ENCODE assay signal across 1 cellular context in the genomic region with DNA sequence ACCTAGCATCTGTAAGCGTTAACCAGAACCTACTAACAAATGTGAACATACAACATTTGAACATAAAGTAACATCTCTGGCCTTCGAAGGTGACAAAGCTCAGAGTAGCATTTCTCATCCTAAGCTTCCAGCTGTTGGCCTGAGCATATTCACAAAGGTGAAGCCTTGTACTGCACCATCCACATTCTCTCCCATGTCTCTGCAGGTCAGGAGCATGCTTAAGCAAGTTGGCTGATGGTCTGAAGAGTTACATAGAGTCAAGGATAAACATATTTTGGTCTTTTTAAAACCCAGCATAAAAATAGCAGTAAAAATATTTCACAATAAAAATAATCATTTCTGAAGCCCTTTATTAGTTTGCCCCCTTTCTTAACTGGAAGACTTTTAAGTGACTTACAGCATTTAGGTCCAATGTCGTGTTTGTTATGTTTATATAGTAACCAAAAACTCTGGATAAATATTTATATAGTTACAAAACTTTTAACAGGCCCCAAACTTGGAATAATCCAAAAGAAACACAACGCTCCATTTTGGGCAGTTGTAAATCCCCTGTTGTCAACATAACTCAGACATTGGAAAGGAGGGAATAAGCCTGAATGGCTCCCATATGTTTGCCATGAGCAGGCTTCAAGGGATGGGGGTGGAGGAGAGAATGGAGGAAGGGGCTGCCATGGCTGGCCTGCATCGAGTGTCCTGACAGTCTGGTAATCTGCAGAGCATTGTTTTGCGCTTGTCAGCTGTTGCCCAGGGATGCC.
TF ChIP-seq lines count a peak whose summit lies in the region.

No MANE protein-coding gene starts in this region.

TF ChIP-seq in GM23338, 12 proteins besides CTCF, POLR2A, EP300 and RAD21 (continued from another document):
- TF ChIP-seq, protein P1, sequence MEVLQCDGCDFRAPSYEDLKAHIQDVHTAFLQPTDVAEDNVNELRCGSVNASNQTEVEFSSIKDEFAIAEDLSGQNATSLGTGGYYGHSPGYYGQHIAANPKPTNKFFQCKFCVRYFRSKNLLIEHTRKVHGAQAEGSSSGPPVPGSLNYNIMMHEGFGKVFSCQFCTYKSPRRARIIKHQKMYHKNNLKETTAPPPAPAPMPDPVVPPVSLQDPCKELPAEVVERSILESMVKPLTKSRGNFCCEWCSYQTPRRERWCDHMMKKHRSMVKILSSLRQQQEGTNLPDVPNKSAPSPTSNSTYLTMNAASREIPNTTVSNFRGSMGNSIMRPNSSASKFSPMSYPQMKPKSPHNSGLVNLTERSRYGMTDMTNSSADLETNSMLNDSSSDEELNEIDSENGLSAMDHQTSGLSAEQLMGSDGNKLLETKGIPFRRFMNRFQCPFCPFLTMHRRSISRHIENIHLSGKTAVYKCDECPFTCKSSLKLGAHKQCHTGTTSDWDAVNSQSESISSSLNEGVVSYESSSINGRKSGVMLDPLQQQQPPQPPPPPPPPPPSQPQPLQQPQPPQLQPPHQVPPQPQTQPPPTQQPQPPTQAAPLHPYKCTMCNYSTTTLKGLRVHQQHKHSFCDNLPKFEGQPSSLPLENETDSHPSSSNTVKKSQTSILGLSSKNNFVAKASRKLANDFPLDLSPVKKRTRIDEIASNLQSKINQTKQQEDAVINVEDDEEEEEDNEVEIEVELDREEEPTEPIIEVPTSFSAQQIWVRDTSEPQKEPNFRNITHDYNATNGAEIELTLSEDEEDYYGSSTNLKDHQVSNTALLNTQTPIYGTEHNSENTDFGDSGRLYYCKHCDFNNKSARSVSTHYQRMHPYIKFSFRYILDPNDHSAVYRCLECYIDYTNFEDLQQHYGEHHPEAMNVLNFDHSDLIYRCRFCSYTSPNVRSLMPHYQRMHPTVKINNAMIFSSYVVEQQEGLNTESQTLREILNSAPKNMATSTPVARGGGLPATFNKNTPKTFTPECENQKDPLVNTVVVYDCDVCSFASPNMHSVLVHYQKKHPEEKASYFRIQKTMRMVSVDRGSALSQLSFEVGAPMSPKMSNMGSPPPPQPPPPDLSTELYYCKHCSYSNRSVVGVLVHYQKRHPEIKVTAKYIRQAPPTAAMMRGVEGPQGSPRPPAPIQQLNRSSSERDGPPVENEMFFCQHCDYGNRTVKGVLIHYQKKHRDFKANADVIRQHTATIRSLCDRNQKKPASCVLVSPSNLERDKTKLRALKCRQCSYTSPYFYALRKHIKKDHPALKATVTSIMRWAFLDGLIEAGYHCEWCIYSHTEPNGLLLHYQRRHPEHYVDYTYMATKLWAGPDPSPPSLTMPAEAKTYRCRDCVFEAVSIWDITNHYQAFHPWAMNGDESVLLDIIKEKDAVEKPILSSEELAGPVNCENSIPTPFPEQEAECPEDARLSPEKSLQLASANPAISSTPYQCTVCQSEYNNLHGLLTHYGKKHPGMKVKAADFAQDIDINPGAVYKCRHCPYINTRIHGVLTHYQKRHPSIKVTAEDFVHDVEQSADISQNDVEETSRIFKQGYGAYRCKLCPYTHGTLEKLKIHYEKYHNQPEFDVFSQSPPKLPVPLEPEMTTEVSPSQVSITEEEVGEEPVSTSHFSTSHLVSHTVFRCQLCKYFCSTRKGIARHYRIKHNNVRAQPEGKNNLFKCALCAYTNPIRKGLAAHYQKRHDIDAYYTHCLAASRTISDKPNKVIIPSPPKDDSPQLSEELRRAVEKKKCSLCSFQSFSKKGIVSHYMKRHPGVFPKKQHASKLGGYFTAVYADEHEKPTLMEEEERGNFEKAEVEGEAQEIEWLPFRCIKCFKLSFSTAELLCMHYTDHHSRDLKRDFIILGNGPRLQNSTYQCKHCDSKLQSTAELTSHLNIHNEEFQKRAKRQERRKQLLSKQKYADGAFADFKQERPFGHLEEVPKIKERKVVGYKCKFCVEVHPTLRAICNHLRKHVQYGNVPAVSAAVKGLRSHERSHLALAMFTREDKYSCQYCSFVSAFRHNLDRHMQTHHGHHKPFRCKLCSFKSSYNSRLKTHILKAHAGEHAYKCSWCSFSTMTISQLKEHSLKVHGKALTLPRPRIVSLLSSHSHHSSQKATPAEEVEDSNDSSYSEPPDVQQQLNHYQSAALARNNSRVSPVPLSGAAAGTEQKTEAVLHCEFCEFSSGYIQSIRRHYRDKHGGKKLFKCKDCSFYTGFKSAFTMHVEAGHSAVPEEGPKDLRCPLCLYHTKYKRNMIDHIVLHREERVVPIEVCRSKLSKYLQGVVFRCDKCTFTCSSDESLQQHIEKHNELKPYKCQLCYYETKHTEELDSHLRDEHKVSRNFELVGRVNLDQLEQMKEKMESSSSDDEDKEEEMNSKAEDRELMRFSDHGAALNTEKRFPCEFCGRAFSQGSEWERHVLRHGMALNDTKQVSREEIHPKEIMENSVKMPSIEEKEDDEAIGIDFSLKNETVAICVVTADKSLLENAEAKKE (CRISPR knock-in tag; IDR thresholded peaks at IDR 0.05): no peak
- TF ChIP-seq EZH2phosphoT487 (IDR thresholded peaks at IDR 0.05; ENCODE audit: unreplicated experiment): no peak
- TF ChIP-seq NANOG (IDR thresholded peaks at IDR 0.05; ENCODE audit: borderline replicate concordance): no peak
